In genomic region chr15:78082106-78082742, GRCh38 we compare ENCODE assay signal across 15 cellular contexts. TPM values are rescaled to one million over a fixed set of nuclear protein-coding genes. Genes with fewer than 3 reads are reported as not detected.
DNase-seq lines count a peak whose midpoint lies in the region; ATAC-seq and TF ChIP-seq lines count a peak whose summit lies in the region.
"Had no signal": no experiment of that assay in that cellular context is flagged by ENCODE, and none has a peak within 500 bp of the region (broad histone marks: within the 10 kb centered on the region; RNA-seq: fewer than 3 reads in every experiment).

No MANE protein-coding gene starts in this region.

- peak overlapping the region in 1 of 2 donors; percentile 31 for H3K27ac Mint-ChIP-seq in T-cell
- H3K27ac Mint-ChIP-seq: immature natural killer cell had no signal

- CTCF ChIA-PET in T-cell (lab: Charles Lee): no interaction called here

- H3K9me3 ChIP-seq in heart left ventricle (no peaks in the 10 kb centered on the region), left ventricle myocardium inferior (replicated peaks) (no peaks in the 10 kb centered on the region), mucosa of descending colon (no peaks in the 10 kb centered on the region)
- H3K9me3 ChIP-seq: esophagus squamous epithelium had no signal

- peaks cover 0 to 31% (median 8%) of the 10 kb centered on the region in 12 donors for H3K4me1 ChIP-seq in heart left ventricle
- peaks cover 15% of the 10 kb centered on the region for H3K4me1 ChIP-seq in left ventricle myocardium inferior
- peaks cover 30% of the 10 kb centered on the region for H3K4me1 ChIP-seq in mucosa of descending colon (ENCODE audit: low read depth)
- H3K4me1 ChIP-seq: neural progenitor cell had no signal

- no peaks in the 10 kb centered on the region for H3K36me3 Mint-ChIP-seq in T-cell
- H3K36me3 Mint-ChIP-seq: CD4-positive, CD25-positive, alpha-beta regulatory T cell; neural progenitor cell had no signal

- peak overlapping the region in 1 of 12 donors; percentile 66 for H3K27ac ChIP-seq in heart left ventricle
- no peak overlapping the region for H3K27ac ChIP-seq in left ventricle myocardium inferior (replicated peaks)
- H3K27ac ChIP-seq: cardiac muscle cell, esophagus squamous epithelium, neural progenitor cell had no signal

- no peaks in the 10 kb centered on the region for H3K27me3 ChIP-seq in heart left ventricle
- H3K27me3 ChIP-seq in left ventricle myocardium inferior (ENCODE audit: low read depth): no peaks in the 10 kb centered on the region
- H3K27me3 ChIP-seq: cardiac muscle cell, esophagus squamous epithelium, neural progenitor cell had no signal

- ATAC-seq in heart left ventricle: peak in 3 of 4 donors; percentile 37 to 69 (median 48)
- peak; percentile 68 for ATAC-seq in mucosa of descending colon
- ATAC-seq in T-cell (replicated peaks in 1 of 4): no peak
- no peak for ATAC-seq in GM19452 (IDR thresholded peaks at IDR 0.05; ENCODE audit: unreplicated experiment)
- ATAC-seq: activated T-cell treated with anti-CD3 and anti-CD28 coated beads, Interleukin-2, amount 50 U/mL, for 4 hours had no signal

- intact Hi-C loops in heart left ventricle (cut with DNase I) (no loop called here), left ventricle myocardium inferior (cut with micrococcal nuclease) (no loop called here), mucosa of descending colon (cut with DNase I, micrococcal nuclease) (no loop called here)

- no peak overlapping the region for H3K4me3 ChIP-seq in heart left ventricle
- no peak overlapping the region for H3K4me3 ChIP-seq in left ventricle myocardium inferior
- no peak overlapping the region for H3K4me3 ChIP-seq in choroid plexus epithelial cell (ENCODE audit: low read depth, low read length)
- no peak overlapping the region for H3K4me3 ChIP-seq in mucosa of descending colon
- H3K4me3 ChIP-seq: cardiac muscle cell, esophagus squamous epithelium, neural progenitor cell had no signal

- TF ChIP-seq CTCF in heart left ventricle (IDR thresholded peaks at IDR 0.05): no peak
- no peak for TF ChIP-seq CTCF in left ventricle myocardium inferior (IDR thresholded peaks at IDR 0.05; ENCODE audit: borderline replicate concordance)
- no peak for TF ChIP-seq CTCF in choroid plexus epithelial cell (conservative IDR thresholded peaks at IDR 0.05; ENCODE audit: low read depth, low read length)
- no peak for TF ChIP-seq CTCF in mucosa of descending colon (IDR thresholded peaks at IDR 0.05)

- no peak overlapping the region for H3K4me3 Mint-ChIP-seq in T-cell
- H3K4me3 Mint-ChIP-seq: activated T-cell treated with anti-CD3 and anti-CD28 coated beads, Interleukin-2, amount 50 U/mL, for 4 hours; immature natural killer cell had no signal

- DNase-seq in heart left ventricle (peak in 1 of 5 donors; percentile 37), left ventricle myocardium inferior (no peak), choroid plexus epithelial cell (ENCODE audit: low read depth) (peak; percentile 42), mucosa of descending colon (peak in 2 of 3 donors; percentile 42 to 56), amygdala (lab: John Stamatoyannopoulos, UW) (no peak), C1 segment of cervical spinal cord (lab: John Stamatoyannopoulos, UW) (no peak), T-cell (no peak)
- DNase-seq: activated T-cell treated with anti-CD3 and anti-CD28 coated beads, Interleukin-2, amount 50 U/mL, for 4 hours; CD4-positive, CD25-positive, alpha-beta regulatory T cell; esophagus squamous epithelium; immature natural killer cell had no signal

- no peak for TF ChIP-seq POLR2A in heart left ventricle (IDR thresholded peaks at IDR 0.05)

- no peaks in the 10 kb centered on the region for H3K27me3 Mint-ChIP-seq in T-cell
- H3K27me3 Mint-ChIP-seq: CD4-positive, CD25-positive, alpha-beta regulatory T cell had no signal

- H3K36me3 ChIP-seq in heart left ventricle (no peaks in the 10 kb centered on the region), left ventricle myocardium inferior (no peaks in the 10 kb centered on the region), mucosa of descending colon (ENCODE audit: low read depth) (no peaks in the 10 kb centered on the region)
- H3K36me3 ChIP-seq: cardiac muscle cell, esophagus squamous epithelium, neural progenitor cell had no signal

- POLR2A ChIA-PET in T-cell (lab: Charles Lee): no interaction called here

- H3K9me3 Mint-ChIP-seq in T-cell: no peaks in the 10 kb centered on the region
- H3K9me3 Mint-ChIP-seq: activated T-cell treated with anti-CD3 and anti-CD28 coated beads, Interleukin-2, amount 50 U/mL, for 4 hours; immature natural killer cell; neural progenitor cell had no signal

- H3K4me1 Mint-ChIP-seq in T-cell: peaks cover 6 to 8% (median 6%) of the 10 kb centered on the region in 3 donors
- H3K4me1 Mint-ChIP-seq: neural progenitor cell had no signal

- 75 to 83% (median 80%) methylated on average over 5 of the region's 5 CpGs for WGBS in heart left ventricle, 4 donors

RNA-seq across cellular contexts. Expression of gene TBC1D2B, which starts 4.7 kb away (rescaled TPM):
- total RNA-seq in heart left ventricle: 10 to 100 TPM in 6 of 9 donors, 1 to 10 TPM in 3; 6.5 to 45.2 (median 10.8) TPM
- 1 to 10 TPM; 5.1 to 5.9 TPM for polyA plus RNA-seq in heart left ventricle
- total RNA-seq in left ventricle myocardium inferior: 11.7 TPM
- 10 to 100 TPM; 54.8 to 65.6 (median 57.0) TPM for total RNA-seq in mucosa of descending colon
- total RNA-seq in T-cell: 100 to 1,000 TPM in 3 of 5 donors, 10 to 100 TPM in 2; 86.1 to 106 (median 101) TPM

RNA-seq across cellular contexts. Expression of gene SH2D7, which starts 10.1 kb away (rescaled TPM):
- not detected for total RNA-seq in heart left ventricle
- polyA plus RNA-seq in heart left ventricle: not detected
- total RNA-seq in left ventricle myocardium inferior: not detected
- total RNA-seq in mucosa of descending colon: 1 to 10 TPM; 1.9 to 2.8 (median 2.2) TPM
- not detected for total RNA-seq in T-cell
- total RNA-seq: activated T-cell treated with anti-CD3 and anti-CD28 coated beads, Interleukin-2, amount 50 U/mL, for 4 hours; cardiac muscle cell; CD4-positive, CD25-positive, alpha-beta regulatory T cell; esophagus squamous epithelium; G401 had no signal
- polyA plus RNA-seq: immature natural killer cell had no signal

RNA-seq across cellular contexts. Expression of gene CIB2, which starts 49.0 kb away (rescaled TPM):
- total RNA-seq in heart left ventricle (10 to 100 TPM in 5 of 9 donors, 1 to 10 TPM in 4; 3.3 to 18.5 (median 10.4) TPM), left ventricle myocardium inferior (26.1 TPM), mucosa of descending colon (10 to 100 TPM in 2 of 3 donors, 1 to 10 TPM in 1; 8.1 to 13.7 (median 10.9) TPM), T-cell (1 to 10 TPM in 4 of 5 donors, under 1 TPM in 1; 0.72 to 2.8 (median 2.0) TPM)
- polyA plus RNA-seq in heart left ventricle: 1 to 10 TPM; 5.3 TPM

Comparison
In these comparisons a context has a peak if more than half of its experiments do, and no peak if none do; other contexts are left out.
1. ATAC-seq: peak in heart left ventricle (3 of 4) and mucosa of descending colon (single experiment); none in T-cell (0 of 4) and GM19452 (single experiment).
2. DNase-seq: peak in choroid plexus epithelial cell (single experiment) and mucosa of descending colon (2 of 3); none in left ventricle myocardium inferior (single experiment), amygdala (0 of 56), C1 segment of cervical spinal cord (0 of 14) and T-cell (0 of 34).